Comparison of ENCODE assay signal across 28 cellular contexts in the genomic region with DNA sequence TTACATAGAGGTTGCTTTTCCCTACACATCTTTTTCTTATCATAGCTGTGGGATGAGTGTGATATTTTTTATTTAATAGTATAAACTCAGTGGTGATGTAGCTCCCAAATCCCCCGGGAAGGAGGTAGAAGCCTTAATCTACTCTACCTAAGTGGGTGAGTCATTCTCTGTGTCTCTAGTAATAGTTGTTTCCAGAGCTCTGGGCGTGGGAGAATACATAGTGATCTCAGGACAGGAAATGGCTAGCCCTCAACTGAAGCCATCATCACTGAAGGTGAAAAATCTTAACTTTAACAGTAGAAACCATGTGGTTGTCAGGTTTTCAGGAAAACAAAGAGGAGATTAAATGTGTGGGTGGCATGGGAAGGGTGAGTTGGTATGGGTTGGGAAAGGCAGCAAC.
"Had no signal": no experiment of that assay in that cellular context is flagged by ENCODE, and none has a peak within 500 bp of the region (broad histone marks: within the 10 kb centered on the region; RNA-seq: fewer than 3 reads in every experiment).

No MANE protein-coding gene starts in this region.

- H3K4me1 ChIP-seq: colonic mucosa, esophagus muscularis mucosa, foreskin keratinocyte, gastroesophageal sphincter, heart left ventricle, left lung, neural progenitor cell, prostate gland, right atrium auricular region, suprapubic skin had no signal

- H3K4me3 Mint-ChIP-seq: dendritic cell treated with granulocyte-macrophage colony-stimulating factor and Interleukin-4, amounts not matched to agents 40 ng/mL and 50 ng/mL, for 4 days; endodermal cell; naive thymus-derived CD4-positive, alpha-beta T cell; nephron; neural progenitor cell; stimulated activated naive CD8-positive, alpha-beta T cell treated with anti-CD3 and anti-CD28 coated beads, Interleukin-15, amount 100 ng/mL, for 72 hours had no signal

- DNase-seq: colonic mucosa; effector CD8-positive, alpha-beta T cell; endodermal cell; heart left ventricle; left cardiac atrium; left lung; mesendoderm; midbrain; naive thymus-derived CD4-positive, alpha-beta T cell; nucleus accumbens; stimulated activated CD4-positive, alpha-beta T cell treated with anti-CD3 and anti-CD28 coated beads, Interleukin-12 subunit alpha, Interleukin-12 subunit beta, amount 100 ng/mL, for 4 hours; stimulated activated CD4-positive, alpha-beta T cell treated with anti-CD3 and anti-CD28 coated beads, Interleukin-1b, Interleukin-23, amount 100 ng/mL, for 48 hours; stimulated activated CD4-positive, alpha-beta T cell treated with anti-CD3 and anti-CD28 coated beads, Interleukin-4, amount 100 ng/mL, for 1 hour; stimulated activated CD8-positive, alpha-beta memory T cell treated with anti-CD3 and anti-CD28 coated beads, Interleukin-4, amount 100 ng/mL, for 48 hours; stimulated activated naive CD4-positive, alpha-beta T cell; stimulated activated naive CD8-positive, alpha-beta T cell treated with anti-CD3 and anti-CD28 coated beads, Interleukin-15, amount 100 ng/mL, for 72 hours; trophoblast cell had no signal

- H3K27me3 ChIP-seq: colonic mucosa, esophagus muscularis mucosa, foreskin keratinocyte, gastroesophageal sphincter, heart left ventricle, hepatocyte, left lung, neural progenitor cell, right atrium auricular region, suprapubic skin had no signal

- H3K27ac ChIP-seq: colonic mucosa, esophagus muscularis mucosa, foreskin keratinocyte, gastroesophageal sphincter, heart left ventricle, hepatocyte, left lung, neural progenitor cell, prostate gland, right atrium auricular region, suprapubic skin had no signal

- H3K36me3 Mint-ChIP-seq: naive thymus-derived CD4-positive, alpha-beta T cell; neural progenitor cell had no signal

- H3K9me3 ChIP-seq: colonic mucosa, prostate gland, right atrium auricular region had no signal

- H3K4me1 Mint-ChIP-seq: endodermal cell; naive thymus-derived CD4-positive, alpha-beta T cell; nephron; neural progenitor cell; stimulated activated naive CD8-positive, alpha-beta T cell treated with anti-CD3 and anti-CD28 coated beads, Interleukin-15, amount 100 ng/mL, for 72 hours had no signal

- H3K36me3 ChIP-seq: colonic mucosa, esophagus muscularis mucosa, gastroesophageal sphincter, heart left ventricle, left lung, neural progenitor cell, prostate gland, right atrium auricular region, suprapubic skin had no signal

- H3K4me3 ChIP-seq: colonic mucosa, esophagus muscularis mucosa, gastroesophageal sphincter, heart left ventricle, hepatocyte, left lung, neural progenitor cell, prostate gland, right atrium auricular region, smooth muscle cell, suprapubic skin had no signal

- H3K27ac Mint-ChIP-seq: dendritic cell treated with granulocyte-macrophage colony-stimulating factor and Interleukin-4, amounts not matched to agents 40 ng/mL and 50 ng/mL, for 4 days; endodermal cell; naive thymus-derived CD4-positive, alpha-beta T cell; nephron; neural progenitor cell; stimulated activated naive CD8-positive, alpha-beta T cell treated with anti-CD3 and anti-CD28 coated beads, Interleukin-15, amount 100 ng/mL, for 72 hours had no signal

- H3K27me3 Mint-ChIP-seq: dendritic cell treated with granulocyte-macrophage colony-stimulating factor and Interleukin-4, amounts not matched to agents 40 ng/mL and 50 ng/mL, for 4 days; naive thymus-derived CD4-positive, alpha-beta T cell; stimulated activated naive CD8-positive, alpha-beta T cell treated with anti-CD3 and anti-CD28 coated beads, Interleukin-15, amount 100 ng/mL, for 72 hours had no signal
